ENCODE assay signal across 8 cellular contexts in genomic region chr11:65421204-65422103, GRCh38. TPM values are rescaled to one million over a fixed set of nuclear protein-coding genes. Genes with fewer than 3 reads are reported as not detected.
DNase-seq lines count a peak whose midpoint lies in the region; ATAC-seq and TF ChIP-seq lines count a peak whose summit lies in the region.

No MANE protein-coding gene starts in this region.

- peak; percentile 97 to 99 for DNase-seq in SJSA1 (ENCODE audit: low read depth in 1 of 2, low spot score in 2 of 2)
- DNase-seq in activated naive CD4-positive, alpha-beta T cell treated with Interleukin-2 at 50 U/mL for 16 hours, result peak; percentile 90
- DNase-seq in foreskin melanocyte, result peak; percentile 98

- H2AFZ ChIP-seq in Loucy (ENCODE audit: low read length), result no peak overlapping the region

- peaks cover 65% of the 10 kb centered on the region for H3K4me1 ChIP-seq in DOHH2 (ENCODE audit: control insufficient read depth, low read length)
- peaks cover 72% of the 10 kb centered on the region for H3K4me1 ChIP-seq in Loucy (ENCODE audit: insufficient read depth, low read length, poor library complexity, severe bottlenecking)
- peaks cover 98% of the 10 kb centered on the region for H3K4me1 ChIP-seq in SJSA1 (replicated peaks)
- peaks cover 31 to 61% of the 10 kb centered on the region in 2 experiments for H3K4me1 ChIP-seq in neutrophil (ENCODE audit: control insufficient read depth in 1 of 2, insufficient read depth in 1 of 2, low read depth in 1 of 2, low read length in 1 of 2)
- peaks cover 17 to 57% (median 51%) of the 10 kb centered on the region in 5 donors for H3K4me1 ChIP-seq in subcutaneous abdominal adipose tissue (ENCODE audit: control insufficient read depth in 5 of 5, insufficient read depth in 5 of 5, low read length in 5 of 5)

- no peaks in the 10 kb centered on the region for H3K27me3 ChIP-seq in DOHH2 (ENCODE audit: control insufficient read depth, low read length)
- H3K27me3 ChIP-seq in Loucy (ENCODE audit: insufficient read depth, low read length, poor library complexity, severe bottlenecking), result no peaks in the 10 kb centered on the region
- H3K27me3 ChIP-seq in SJSA1 (replicated peaks), result no peaks in the 10 kb centered on the region; the same call in 1 of the 2 replicates
- H3K27me3 ChIP-seq in neutrophil, result no peaks in the 10 kb centered on the region
- H3K27me3 ChIP-seq in subcutaneous abdominal adipose tissue (ENCODE audit: control insufficient read depth in 5 of 5, insufficient read depth in 4 of 5, low read length in 5 of 5), result no peaks in the 10 kb centered on the region

- H3K79me2 ChIP-seq in DOHH2 (ENCODE audit: control insufficient read depth, low read length) (peaks cover 87% of the 10 kb centered on the region), Loucy (ENCODE audit: insufficient read depth, low read length) (peaks cover 79% of the 10 kb centered on the region)

- H3K4me3 ChIP-seq in DOHH2 (ENCODE audit: low read length), result peak overlapping the region; percentile 76
- peak overlapping the region; percentile 94 for H3K4me3 ChIP-seq in Loucy (ENCODE audit: low read length, poor library complexity, severe bottlenecking)
- peak overlapping the region; percentile 44 for H3K4me3 ChIP-seq in SJSA1
- peak overlapping the region; percentile 93 to 95 for H3K4me3 ChIP-seq in neutrophil (ENCODE audit: low read depth in 1 of 2, low read length in 1 of 2)
- H3K4me3 ChIP-seq in subcutaneous abdominal adipose tissue (ENCODE audit: low read depth in 1 of 5, low read length in 5 of 5), result peak overlapping the region; percentile 70 to 100 (median 78)

- TF ChIP-seq CTCF in DOHH2 (IDR thresholded peaks at IDR 0.05; ENCODE audit: low read depth, low read length, poor library complexity, severe bottlenecking) (no peak), Loucy (conservative IDR thresholded peaks at IDR 0.05; ENCODE audit: low read length) (no peak), neutrophil (IDR thresholded peaks at IDR 0.05) (peak; percentile 55)

- H3K4me2 ChIP-seq in DOHH2 (ENCODE audit: low read length) (peak overlapping the region; percentile 88), Loucy (ENCODE audit: low read depth, low read length, poor library complexity, severe bottlenecking) (peak overlapping the region; percentile 99)

- H3K9me2 ChIP-seq in DOHH2 (replicated peaks; ENCODE audit: control insufficient read depth, low read length), result no peaks in the 10 kb centered on the region
- no peaks in the 10 kb centered on the region for H3K9me2 ChIP-seq in Loucy (replicated peaks; ENCODE audit: low read depth, low read length)

- H3F3A ChIP-seq in DOHH2 (ENCODE audit: control insufficient read depth, insufficient read depth) (peaks cover 68% of the 10 kb centered on the region), Loucy (ENCODE audit: low read depth) (peaks cover 8% of the 10 kb centered on the region)

- H3K9ac ChIP-seq in Loucy (ENCODE audit: low read depth, low read length, poor library complexity, severe bottlenecking), result peak overlapping the region; percentile 100
- peak overlapping the region; percentile 97 to 100 (median 99) for H3K9ac ChIP-seq in subcutaneous abdominal adipose tissue (ENCODE audit: low read length in 5 of 5)

- no peak for ATAC-seq in GM19455 (IDR thresholded peaks at IDR 0.05; ENCODE audit: unreplicated experiment)

- H3K27ac ChIP-seq in DOHH2 (ENCODE audit: low read depth, low read length) (peak overlapping the region; percentile 90), SJSA1 (peak overlapping the region; percentile 99), neutrophil (peak overlapping the region; percentile 97), subcutaneous abdominal adipose tissue (ENCODE audit: low read depth, low read length) (peak overlapping the region; percentile 100)

- peaks cover 44% of the 10 kb centered on the region for H3K36me3 ChIP-seq in DOHH2 (ENCODE audit: control insufficient read depth, low read length)
- H3K36me3 ChIP-seq in Loucy (ENCODE audit: insufficient read depth, low read length), result no peaks in the 10 kb centered on the region; the same call in 1 of the 2 replicates
- H3K36me3 ChIP-seq in SJSA1, result peaks cover 23% of the 10 kb centered on the region
- peaks cover 13% of the 10 kb centered on the region for H3K36me3 ChIP-seq in neutrophil
- H3K36me3 ChIP-seq in subcutaneous abdominal adipose tissue (ENCODE audit: control insufficient read depth in 5 of 5, insufficient read depth in 5 of 5, low read length in 5 of 5), result peaks cover 5 to 24% (median 19%) of the 10 kb centered on the region in 5 donors

- H4K20me1 ChIP-seq in DOHH2 (ENCODE audit: control insufficient read depth, insufficient read depth, low read depth, low read length) (peaks cover 10% of the 10 kb centered on the region; the same call in 1 of the 2 replicates), Loucy (ENCODE audit: insufficient read depth, low read length, poor library complexity, severe bottlenecking) (peaks cover 34% of the 10 kb centered on the region)

- H3K9me3 ChIP-seq in DOHH2 (ENCODE audit: control insufficient read depth, insufficient read depth, low read length) (no peaks in the 10 kb centered on the region), Loucy (ENCODE audit: insufficient read depth, low read depth, low read length) (no peaks in the 10 kb centered on the region), SJSA1 (replicated peaks) (no peaks in the 10 kb centered on the region; the same call in 1 of the 2 replicates), neutrophil (no peaks in the 10 kb centered on the region), subcutaneous abdominal adipose tissue (ENCODE audit: control insufficient read depth in 5 of 5, low read length in 5 of 5) (no peaks in the 10 kb centered on the region)

RNA-seq across cellular contexts. Expression of gene NEAT1, which starts 1.1 kb away (rescaled TPM):
- 6.9 and 12.1 TPM in 2 replicates for total RNA-seq in SJSA1 (2014; rRNA removed; shearing (Covaris generic))

RNA-seq across cellular contexts. Expression of gene FRMD8, which starts 35.0 kb away (rescaled TPM):
- 90.2 and 125 TPM in 2 replicates for total RNA-seq in SJSA1 (2014; rRNA removed; shearing (Covaris generic))

RNA-seq across cellular contexts. Expression of gene SLC25A45, which starts 39.0 kb away (rescaled TPM):
- 3.1 and 5.3 TPM in 2 replicates for total RNA-seq in SJSA1 (2014; rRNA removed; shearing (Covaris generic))

Comparison
In these comparisons a context has a peak if more than half of its experiments do, and no peak if none do; other contexts are left out.
1. H3K4me3 ChIP-seq: peak in every context shown above with its lines; median percentile 94 in Loucy; 94 in neutrophil; 78 in subcutaneous abdominal adipose tissue; 76 in DOHH2; 44 in SJSA1.